Comparison of ENCODE assay signal across 10 cellular contexts in the genomic region with DNA sequence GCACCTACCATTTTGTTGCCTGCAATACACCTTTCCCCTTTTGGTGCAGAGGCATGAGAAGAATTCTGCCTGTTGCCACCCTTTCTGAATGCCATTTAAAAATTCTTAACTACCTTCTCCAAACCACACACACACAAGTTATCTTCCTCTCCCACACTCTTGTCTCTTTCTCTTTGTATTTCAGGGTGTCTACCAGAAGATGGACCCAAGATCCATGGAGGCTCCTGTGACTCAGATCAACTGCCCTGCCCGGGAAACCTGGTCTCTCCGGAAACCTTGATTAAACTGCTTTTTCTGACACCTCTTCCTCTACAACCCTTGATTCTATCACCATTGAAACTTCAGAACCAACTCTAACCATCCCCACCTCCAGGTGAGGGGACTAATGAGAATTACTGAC. TPM values are rescaled to one million over a fixed set of nuclear protein-coding genes. Genes with fewer than 3 reads are reported as not detected.
A peak's percentile ranks its signal among the peaks of the same experiment; 100 is the strongest.
DNase-seq lines count a peak whose midpoint lies in the region; ATAC-seq and TF ChIP-seq lines count a peak whose summit lies in the region.
"Had no signal": no experiment of that assay in that cellular context is flagged by ENCODE, and none has a peak within 500 bp of the region (broad histone marks: within the 10 kb centered on the region; RNA-seq: fewer than 3 reads in every experiment).

No MANE protein-coding gene starts in this region.

- no peaks in the 10 kb centered on the region for H4K20me1 ChIP-seq in osteoblast (ENCODE audit: insufficient read depth, low read length)

- H3K27ac ChIP-seq in osteoblast (ENCODE audit: low read depth, low read length): no peak overlapping the region
- H3K27ac ChIP-seq: gastroesophageal sphincter had no signal

- DNase-seq in NCI-H748 (lab: John Stamatoyannopoulos, UW; ENCODE audit: unreplicated experiment): peak; percentile 11
- DNase-seq in NCI-H748 treated with DMSO at 0.1 percent for 48 hours (lab: John Stamatoyannopoulos, UW): no peak
- peak; percentile 40 for DNase-seq in NB4 (ENCODE audit: low read depth)
- peak; percentile 54 to 65 for DNase-seq in cardiac fibroblast (ENCODE audit: low read depth in 2 of 2)
- peak; percentile 82 for DNase-seq in osteoblast (ENCODE audit: insufficient read length, low spot score, missing footprints)
- no peak for DNase-seq in T1000 (lab: John Stamatoyannopoulos, UW)
- no peak for DNase-seq in stimulated activated CD4-positive, alpha-beta T cell treated with anti-CD3 and anti-CD28 coated beads, Interleukin-4, amount 100 ng/mL, for 24 hours

- ATAC-seq in HG03095 (IDR thresholded peaks at IDR 0.05; ENCODE audit: unreplicated experiment): no peak
- ATAC-seq: gastroesophageal sphincter had no signal

- H2AFZ ChIP-seq in osteoblast (ENCODE audit: low read length): peak overlapping the region; percentile 71

- TF ChIP-seq POLR2A in NB4 (IDR thresholded peaks at IDR 0.05; ENCODE audit: extremely low read depth, insufficient read length): no peak

- peaks cover 9% of the 10 kb centered on the region for H3K36me3 ChIP-seq in osteoblast (ENCODE audit: insufficient read depth, low read length)
- H3K36me3 ChIP-seq: vagina had no signal

- no peak overlapping the region for H3K4me3 ChIP-seq in NB4 (ENCODE audit: low read depth, low read length)
- no peak overlapping the region for H3K4me3 ChIP-seq in cardiac fibroblast (replicated peaks in 1 of 2; ENCODE audit: low read depth in 2 of 2, low read length in 2 of 2)
- H3K4me3 ChIP-seq in osteoblast (ENCODE audit: insufficient read depth, low read length): no peak overlapping the region
- H3K4me3 ChIP-seq: gastroesophageal sphincter, vagina had no signal

- H3K4me2 ChIP-seq in osteoblast (ENCODE audit: insufficient read depth, low read length): peak overlapping the region; percentile 1

- TF ChIP-seq CTCF in NB4 (IDR thresholded peaks at IDR 0.05; ENCODE audit: low read depth, low read length) (no peak), cardiac fibroblast (IDR thresholded peaks at IDR 0.05; ENCODE audit: low read depth, low read length) (peak; percentile 39), osteoblast (IDR thresholded peaks at IDR 0.05; ENCODE audit: extremely low read depth, low read depth, low read length) (peak; percentile 60)

- H3K9me3 ChIP-seq in osteoblast (ENCODE audit: low read depth, low read length): no peaks in the 10 kb centered on the region
- H3K9me3 ChIP-seq: gastroesophageal sphincter, vagina had no signal

- H3K4me1 ChIP-seq in osteoblast (ENCODE audit: insufficient read depth, low read length): peaks cover 17% of the 10 kb centered on the region

- no peaks in the 10 kb centered on the region for H3K27me3 ChIP-seq in osteoblast (ENCODE audit: insufficient read depth, low read length)
- H3K27me3 ChIP-seq: gastroesophageal sphincter, vagina had no signal

- H3K79me2 ChIP-seq in osteoblast (ENCODE audit: insufficient read depth, low read length): peaks cover 10% of the 10 kb centered on the region

RNA-seq across cellular contexts. Expression of a gene that starts 2.4 kb away (rescaled TPM):
- total RNA-seq in osteoblast: 10.1 and 14.7 TPM in 2 replicates

RNA-seq across cellular contexts. Expression of a gene that starts 23.0 kb away (rescaled TPM):
- 20.9 and 30.0 TPM in 2 replicates for total RNA-seq in osteoblast

RNA-seq across cellular contexts. Expression of a gene that starts 30.7 kb away (rescaled TPM):
- 0.36 TPM in 1 of 2 replicates, not detected in the other for total RNA-seq in osteoblast
- total RNA-seq: gastroesophageal sphincter, vagina had no signal

Comparison
In these comparisons a context has a peak if more than half of its experiments do, and no peak if none do; other contexts are left out.
1. DNase-seq: peak in NCI-H748 (single experiment), NB4 (single experiment), cardiac fibroblast (2 of 2) and osteoblast (single experiment); none in NCI-H748 treated with DMSO at 0.1 percent for 48 hours (single experiment), T1000 (single experiment) and stimulated activated CD4-positive, alpha-beta T cell treated with anti-CD3 and anti-CD28 coated beads, Interleukin-4, amount 100 ng/mL, for 24 hours (single experiment).